ENCODE assay signal across 26 cellular contexts in genomic region chr9:131194767-131195166, GRCh38.
"Had no signal": no experiment of that assay in that cellular context is flagged by ENCODE, and none has a peak within 500 bp of the region (broad histone marks: within the 10 kb centered on the region; RNA-seq: fewer than 3 reads in every experiment).

No MANE protein-coding gene starts in this region.

- H3K9me3 ChIP-seq: adrenal gland, ascending aorta, breast epithelium, colonic mucosa, gastroesophageal sphincter, heart left ventricle, pancreas, psoas muscle, right atrium auricular region, upper lobe of left lung had no signal

- ATAC-seq: activated CD4-positive, CD25-positive, alpha-beta regulatory T cell treated with anti-CD3 and anti-CD28 coated beads, Interleukin-2, amount 50 U/mL, for 24 hours; activated T-helper 17 cell treated with anti-CD3 and anti-CD28 coated beads, Interleukin-2, amount 50 U/mL, for 72 hours; gastroesophageal sphincter; heart left ventricle; left ventricle myocardium superior; pancreas; psoas muscle; T-helper 17 cell had no signal

- H3K4me3 Mint-ChIP-seq: activated CD4-positive, alpha-beta T cell treated with anti-CD3 and anti-CD28 coated beads, Interleukin-2, amount 10 ng/mL, durations not matched to agents 24 days and 14 days; activated naive CD8-positive, alpha-beta T cell; activated T-cell treated with anti-CD3 and anti-CD28 coated beads, Interleukin-2, amount 50 U/mL, for 24 hours; activated T-helper 17 cell treated with anti-CD3 and anti-CD28 coated beads, Interleukin-2, amount 50 U/mL, for 72 hours; nephron; T-helper 17 cell had no signal

- H3K36me3 ChIP-seq: breast epithelium had no signal

- H3K27ac Mint-ChIP-seq: activated CD4-positive, alpha-beta T cell treated with anti-CD3 and anti-CD28 coated beads, Interleukin-2, amount 10 ng/mL, durations not matched to agents 24 days and 14 days; activated naive CD8-positive, alpha-beta T cell; activated T-cell treated with anti-CD3 and anti-CD28 coated beads, Interleukin-2, amount 50 U/mL, for 24 hours; activated T-helper 17 cell treated with anti-CD3 and anti-CD28 coated beads, Interleukin-2, amount 50 U/mL, for 72 hours; nephron; T-helper 17 cell had no signal

- H3K9me3 Mint-ChIP-seq: activated CD4-positive, alpha-beta T cell treated with anti-CD3 and anti-CD28 coated beads, Interleukin-2, amount 10 ng/mL, durations not matched to agents 24 days and 14 days; activated T-cell treated with anti-CD3 and anti-CD28 coated beads, Interleukin-2, amount 50 U/mL, for 24 hours; activated T-helper 17 cell treated with anti-CD3 and anti-CD28 coated beads, Interleukin-2, amount 50 U/mL, for 72 hours; nephron had no signal

- H3K4me1 Mint-ChIP-seq: activated CD4-positive, alpha-beta T cell treated with anti-CD3 and anti-CD28 coated beads, Interleukin-2, amount 10 ng/mL, durations not matched to agents 24 days and 14 days; activated T-helper 17 cell treated with anti-CD3 and anti-CD28 coated beads, Interleukin-2, amount 50 U/mL, for 72 hours had no signal

- H3K27me3 Mint-ChIP-seq: activated CD4-positive, alpha-beta T cell treated with anti-CD3 and anti-CD28 coated beads, Interleukin-2, amount 10 ng/mL, durations not matched to agents 24 days and 14 days; activated naive CD8-positive, alpha-beta T cell; activated T-cell treated with anti-CD3 and anti-CD28 coated beads, Interleukin-2, amount 50 U/mL, for 24 hours; activated T-helper 17 cell treated with anti-CD3 and anti-CD28 coated beads, Interleukin-2, amount 50 U/mL, for 72 hours; T-helper 17 cell had no signal

- H3K27me3 ChIP-seq: adrenal gland, ascending aorta, breast epithelium, colonic mucosa, gastroesophageal sphincter, heart left ventricle, pancreas, right atrium auricular region, upper lobe of left lung had no signal

- H3K27ac ChIP-seq: adrenal gland, ascending aorta, breast epithelium, colonic mucosa, epithelial cell of prostate, gastroesophageal sphincter, heart left ventricle, pancreas, psoas muscle, right atrium auricular region, upper lobe of left lung had no signal

- H3K4me3 ChIP-seq: adrenal gland, ascending aorta, breast epithelium, colonic mucosa, gastroesophageal sphincter, heart left ventricle, pancreas, psoas muscle, right atrium auricular region, upper lobe of left lung had no signal

- DNase-seq: activated CD4-positive, alpha-beta T cell treated with anti-CD3 and anti-CD28 coated beads, Interleukin-2, amount 10 ng/mL, durations not matched to agents 24 days and 14 days; activated CD8-positive, alpha-beta memory T cell treated with anti-CD3 and anti-CD28 coated beads for 24 hours; activated CD8-positive, alpha-beta memory T cell treated with anti-CD3 and anti-CD28 coated beads, Interleukin-2, amount 50 U/mL, for 4 hours; activated naive CD4-positive, alpha-beta T cell; activated T-cell treated with anti-CD3 and anti-CD28 coated beads, Interleukin-2, amount 50 U/mL, for 24 hours; adrenal gland; colonic mucosa; heart left ventricle; left ventricle myocardium superior; mammary epithelial cell; midbrain; pancreas; psoas muscle; stimulated activated CD4-positive, alpha-beta T cell treated with anti-CD3 and anti-CD28 coated beads, Interleukin-4, amount 100 ng/mL, for 24 hours; stimulated activated naive CD4-positive, alpha-beta T cell treated with Interleukin-2 at 50 U/mL for 16 hours; T-helper 17 cell; upper lobe of left lung had no signal

- H3K4me1 ChIP-seq: adrenal gland, ascending aorta, breast epithelium, colonic mucosa, gastroesophageal sphincter, heart left ventricle, pancreas, psoas muscle, right atrium auricular region, upper lobe of left lung had no signal
